In genomic region chr19:32676186-32676894, GRCh38 we compare ENCODE assay signal across 1 cellular context.
TF ChIP-seq lines count a peak whose summit lies in the region.

No MANE protein-coding gene starts in this region.

TF ChIP-seq in IMR-90, 13 proteins besides CTCF, POLR2A, EP300 and RAD21:
- no peak for TF ChIP-seq MXI1 (IDR thresholded peaks at IDR 0.05; ENCODE audit: borderline replicate concordance, low read depth, low read length)
- TF ChIP-seq FOS (IDR thresholded peaks at IDR 0.05; ENCODE audit: low read depth, low read length), result no peak
